24 cellular contexts compared by ENCODE assay signal in the genomic region with DNA sequence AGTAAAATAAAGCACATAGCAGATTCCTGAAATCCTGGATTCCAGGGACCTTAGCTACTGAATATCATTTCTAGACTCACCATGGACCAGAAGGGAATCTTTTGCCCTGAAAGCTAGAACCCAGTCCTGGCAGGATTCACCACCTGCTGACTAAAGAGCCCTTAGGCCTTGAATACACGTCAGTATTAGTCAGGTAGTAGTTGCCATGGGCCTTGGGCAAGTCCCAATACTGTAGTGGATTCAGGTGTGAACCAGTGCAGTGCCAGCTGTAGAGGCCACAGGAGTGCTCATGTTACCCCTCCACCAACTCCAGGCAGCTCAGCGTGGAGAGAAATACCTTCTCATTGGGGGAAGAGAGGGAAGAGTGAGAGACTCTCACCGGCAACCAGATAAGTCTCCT.
"Had no signal": no experiment of that assay in that cellular context is flagged by ENCODE, and none has a peak within 500 bp of the region (broad histone marks: within the 10 kb centered on the region; RNA-seq: fewer than 3 reads in every experiment).

No MANE protein-coding gene starts in this region.

- H3K27ac ChIP-seq: brain microvascular endothelial cell had no signal

- H3K27me3 ChIP-seq: brain microvascular endothelial cell had no signal

- DNase-seq: activated B cell treated with CpG ODN at 0.5 μM for 24 hours; activated CD4-positive, alpha-beta memory T cell treated with anti-CD3 and anti-CD28 coated beads, Interleukin-2, amount 10 ng/mL, durations not matched to agents 7 days and 5 days; activated CD4-positive, alpha-beta T cell treated with anti-CD3 and anti-CD28 coated beads, Interleukin-2, amount 50 U/mL, for 1 hour; activated gamma-delta T cell; activated naive CD4-positive, alpha-beta T cell treated with anti-CD3 and anti-CD28 coated beads, Interleukin-2, amount 10 ng/mL, durations not matched to agents 7 days and 5 days; activated naive CD8-positive, alpha-beta T cell treated with anti-CD3 and anti-CD28 coated beads for 36 hours; activated T-cell treated with anti-CD3 and anti-CD28 coated beads for 4 hours; activated T-cell treated with anti-CD3 and anti-CD28 coated beads, Interleukin-2, amount 50 U/mL, for 48 hours; brain microvascular endothelial cell; caudate nucleus; NCI-H1092; NCI-H1417; NCI-H1694; NCI-H2029; NCI-H2107; NCI-H2171 treated with DMSO at 0.1 percent for 48 hours; NCI-H226; NCI-H526; NCI-H82; OCI-M1; SIG-M5; T-helper 17 cell; T1000 had no signal

- H3K36me3 ChIP-seq: brain microvascular endothelial cell had no signal

- ATAC-seq: activated T-helper 17 cell treated with anti-CD3 and anti-CD28 coated beads, Interleukin-2, amount 50 U/mL, for 72 hours; T-helper 17 cell had no signal
